In the genomic region with DNA sequence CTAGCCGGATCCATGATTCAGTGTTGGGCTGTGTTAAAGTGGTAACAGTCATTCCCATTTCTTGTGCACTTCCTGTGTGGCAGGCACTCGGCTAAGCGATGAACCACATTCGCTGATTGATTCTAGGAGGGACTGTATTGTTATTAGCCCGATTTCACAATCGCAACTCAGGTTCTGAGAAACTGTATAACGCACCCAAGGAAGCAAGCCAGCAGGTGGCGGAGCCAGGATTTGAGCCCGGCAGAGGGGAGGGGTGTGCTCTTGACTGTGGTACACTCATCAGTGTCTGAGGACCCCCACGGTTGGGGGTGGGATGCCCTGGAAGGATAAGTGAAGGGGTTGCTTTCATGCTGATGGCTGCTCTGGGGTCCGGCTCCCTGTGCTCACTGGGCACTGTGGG, we compare ENCODE assay signal across 16 cellular contexts. TPM values are rescaled to one million over a fixed set of nuclear protein-coding genes. Genes with fewer than 3 reads are reported as not detected.
DNase-seq lines count a peak whose midpoint lies in the region; ATAC-seq and TF ChIP-seq lines count a peak whose summit lies in the region.
"Had no signal": no experiment of that assay in that cellular context is flagged by ENCODE, and none has a peak within 500 bp of the region (broad histone marks: within the 10 kb centered on the region; RNA-seq: fewer than 3 reads in every experiment).

No MANE protein-coding gene starts in this region.

- ATAC-seq in HCT116 = peak; percentile 37; the same call in 1 of the 2 replicates

- intact Hi-C loops in HCT116 (cut with micrococcal nuclease) = no loop called here

- POLR2A ChIA-PET in HCT116 (lab: Charles Lee) = no interaction called here

- no TSS peak for BruUV-seq in HCT116 (replicated peaks; lab: Mats Ljungman, UMichigan)

- TF ChIP-seq POLR2A in HCT116 (IDR thresholded peaks at IDR 0.05; ENCODE audit: borderline replicate concordance, extremely low read depth, insufficient read depth, insufficient read length) = no peak

- no peak overlapping the region for H3K4me3 ChIP-seq in HCT116 (replicated peaks in 1 of 2; ENCODE audit: low read depth in 1 of 2, low read length in 2 of 2)
- no peak overlapping the region for H3K4me3 ChIP-seq in WERI-Rb-1 (ENCODE audit: low read depth, low read length)
- no peak overlapping the region for H3K4me3 ChIP-seq in osteoblast (ENCODE audit: insufficient read depth, low read length)
- H3K4me3 ChIP-seq: BLaER1, SJSA1 had no signal

- H3K4me3 Mint-ChIP-seq in endothelial cell (ENCODE audit: unreplicated experiment) = peak overlapping the region; percentile 49
- H3K4me3 Mint-ChIP-seq: IgD-negative memory B cell had no signal

- H3K79me2 ChIP-seq in HCT116 (ENCODE audit: insufficient read depth, low read length) = no peaks in the 10 kb centered on the region
- H3K79me2 ChIP-seq in osteoblast (ENCODE audit: insufficient read depth, low read length) = no peaks in the 10 kb centered on the region

- H3K4me2 ChIP-seq in HCT116 (ENCODE audit: low read length) (no peak overlapping the region), osteoblast (ENCODE audit: insufficient read depth, low read length) (no peak overlapping the region)
- H3K4me2 ChIP-seq: BLaER1 had no signal

- peaks cover 9 to 10% of the 10 kb centered on the region in 2 experiments; a peak in 2 of 4 replicates for H3K36me3 ChIP-seq in HCT116 (ENCODE audit: control insufficient read depth in 1 of 2, insufficient read depth in 2 of 2, low read length in 2 of 2)
- H3K36me3 ChIP-seq in WERI-Rb-1 = peaks cover 28% of the 10 kb centered on the region
- peaks cover 25% of the 10 kb centered on the region for H3K36me3 ChIP-seq in osteoblast (ENCODE audit: insufficient read depth, low read length)

- no peaks in the 10 kb centered on the region for H3K9me3 ChIP-seq in HCT116 (ENCODE audit: control insufficient read depth in 1 of 2, insufficient read depth in 1 of 2, low read depth in 1 of 2, low read length in 2 of 2)
- H3K9me3 ChIP-seq in WERI-Rb-1 (ENCODE audit: severe bottlenecking) = no peaks in the 10 kb centered on the region
- H3K9me3 ChIP-seq in osteoblast (ENCODE audit: low read depth, low read length) = no peaks in the 10 kb centered on the region
- H3K9me3 ChIP-seq: BLaER1, SJSA1 had no signal

- H2AFZ ChIP-seq in HCT116 (ENCODE audit: low read depth, low read length, poor library complexity, severe bottlenecking) (no peak overlapping the region), osteoblast (ENCODE audit: low read length) (no peak overlapping the region)

- H3K27me3 ChIP-seq in HCT116 (ENCODE audit: insufficient read depth, low read length) (no peaks in the 10 kb centered on the region), WERI-Rb-1 (ENCODE audit: insufficient read depth, low read depth, severe bottlenecking) (no peaks in the 10 kb centered on the region), osteoblast (ENCODE audit: insufficient read depth, low read length) (no peaks in the 10 kb centered on the region)
- H3K27me3 ChIP-seq: BLaER1, SJSA1 had no signal

- H3K9me3 Mint-ChIP-seq in endothelial cell (ENCODE audit: unreplicated experiment) = no peaks in the 10 kb centered on the region
- H3K9me3 Mint-ChIP-seq: IgD-negative memory B cell had no signal

- no peak overlapping the region for H3K27ac ChIP-seq in HCT116 (ENCODE audit: low read depth, low read length)
- H3K27ac ChIP-seq in WERI-Rb-1 = peak overlapping the region; percentile 58
- no peak overlapping the region for H3K27ac ChIP-seq in osteoblast (ENCODE audit: low read depth, low read length)
- H3K27ac ChIP-seq: BLaER1, SJSA1 had no signal

- no peaks in the 10 kb centered on the region for H3K4me1 ChIP-seq in HCT116 (ENCODE audit: control insufficient read depth in 1 of 2, insufficient read depth in 2 of 2, low read length in 2 of 2)
- no peaks in the 10 kb centered on the region for H3K4me1 ChIP-seq in osteoblast (ENCODE audit: insufficient read depth, low read length)
- H3K4me1 ChIP-seq: BLaER1, SJSA1 had no signal

- RAD21 ChIA-PET in HCT116 (lab: Charles Lee; ENCODE audit: low non-redundant PET in 1 of 2, low total read pairs in 2 of 2, uncharacterized antibody in 2 of 2, unreplicated experiment in 2 of 2) = no interaction called here

- CTCF ChIA-PET in HCT116 (lab: Charles Lee) = no interaction called here

- no peaks in the 10 kb centered on the region for H3K4me1 Mint-ChIP-seq in endothelial cell (ENCODE audit: unreplicated experiment)

- TF ChIP-seq CTCF in HCT116 (IDR thresholded peaks at IDR 0.05 in 2 of 3, conservative IDR thresholded peaks at IDR 0.05 in 1 of 3; ENCODE audit: borderline replicate concordance in 1 of 3, insufficient read depth in 1 of 3, low read depth in 2 of 3, low read length in 2 of 3) (0 out of 6 replicates have a peak, but pooled peaks of 1 of the 3 experiments have one; percentile 8), WERI-Rb-1 (IDR thresholded peaks at IDR 0.05; ENCODE audit: low read depth, low read length) (peak; percentile 43; the same call in 1 of the 2 replicates), endothelial cell (IDR thresholded peaks at IDR 0.05; ENCODE audit: unreplicated experiment) (no peak), osteoblast (IDR thresholded peaks at IDR 0.05; ENCODE audit: extremely low read depth, low read depth, low read length) (no peak)

- no peak overlapping the region for H3K27ac Mint-ChIP-seq in endothelial cell (ENCODE audit: unreplicated experiment)
- H3K27ac Mint-ChIP-seq: IgD-negative memory B cell had no signal

- TF ChIP-seq RAD21 in HCT116 (IDR thresholded peaks at IDR 0.05; ENCODE audit: low read depth) = no peak

- H3K27me3 Mint-ChIP-seq in endothelial cell (ENCODE audit: unreplicated experiment) = peaks cover 3% of the 10 kb centered on the region
- H3K27me3 Mint-ChIP-seq: IgD-negative memory B cell had no signal

- H3K9ac ChIP-seq in HCT116 (ENCODE audit: low read length) = no peak overlapping the region
- H3K9ac ChIP-seq: BLaER1 had no signal

- H4K20me1 ChIP-seq in HCT116 (ENCODE audit: insufficient read depth) = no peaks in the 10 kb centered on the region
- H4K20me1 ChIP-seq in osteoblast (ENCODE audit: insufficient read depth, low read length) = no peaks in the 10 kb centered on the region
- H4K20me1 ChIP-seq: BLaER1 had no signal

- no peaks in the 10 kb centered on the region for H3K9me2 ChIP-seq in HCT116 (ENCODE audit: insufficient read depth)

- peaks cover 25% of the 10 kb centered on the region for H3K36me3 Mint-ChIP-seq in endothelial cell (ENCODE audit: low read depth, unreplicated experiment)
- H3K36me3 Mint-ChIP-seq: IgD-negative memory B cell had no signal

- DNase-seq in HCT116 (ENCODE audit: low read depth, low spot score) = no peak
- peak; percentile 40 for DNase-seq in WERI-Rb-1
- no peak for DNase-seq in endothelial cell (ENCODE audit: low spot score)
- peak; percentile 80 for DNase-seq in osteoblast (ENCODE audit: insufficient read length, low spot score, missing footprints)
- no peak for DNase-seq in GF-D8 (lab: John Stamatoyannopoulos, UW)
- no peak for DNase-seq in NCI-H1417 (lab: John Stamatoyannopoulos, UW)
- DNase-seq in EL = no peak
- DNase-seq: DMS 273 treated with DMSO at 0.1 percent for 48 hours, MV-4-11, NCI-H1436, NCI-H2029 treated with DMSO at 0.1 percent for 48 hours, NCI-H226, NCI-H526 had no signal

TF ChIP-seq in HCT116, 20 proteins besides CTCF, POLR2A, EP300 and RAD21:
- TF ChIP-seq, protein P1, sequence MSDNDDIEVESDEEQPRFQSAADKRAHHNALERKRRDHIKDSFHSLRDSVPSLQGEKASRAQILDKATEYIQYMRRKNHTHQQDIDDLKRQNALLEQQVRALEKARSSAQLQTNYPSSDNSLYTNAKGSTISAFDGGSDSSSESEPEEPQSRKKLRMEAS (IDR thresholded peaks at IDR 0.05) = no peak
- TF ChIP-seq JUND (IDR thresholded peaks at IDR 0.05) (no peak), EZH2phosphoT487 (IDR thresholded peaks at IDR 0.05; ENCODE audit: borderline replicate concordance) (no peak), EGR1 (IDR thresholded peaks at IDR 0.05; ENCODE audit: low read depth) (no peak), POLR2AphosphoS5 (IDR thresholded peaks at IDR 0.05; ENCODE audit: low read depth, low read length) (no peak), FOSL1 (IDR thresholded peaks at IDR 0.05; ENCODE audit: low read depth) (no peak), CEBPB (IDR thresholded peaks at IDR 0.05; ENCODE audit: low read depth) (no peak), ZFX (IDR thresholded peaks at IDR 0.05) (no peak), SIN3A (IDR thresholded peaks at IDR 0.05; ENCODE audit: low read depth) (no peak), ZNF274 (IDR thresholded peaks at IDR 0.05; ENCODE audit: low read depth, low read length) (no peak), ELF1 (IDR thresholded peaks at IDR 0.05; ENCODE audit: borderline replicate concordance, low read depth) (no peak), TCF7L2 (IDR thresholded peaks at IDR 0.05; ENCODE audit: borderline replicate concordance, extremely low read depth, insufficient read depth, insufficient read length) (no peak), YY1 (IDR thresholded peaks at IDR 0.05; ENCODE audit: extremely low read depth, insufficient replicate concordance, low read depth, low read length) (no peak), CBX3 (IDR thresholded peaks at IDR 0.05; ENCODE audit: low read depth) (no peak), SRF (IDR thresholded peaks at IDR 0.05; ENCODE audit: low read depth) (no peak)
- TF ChIP-seq, protein P2, sequence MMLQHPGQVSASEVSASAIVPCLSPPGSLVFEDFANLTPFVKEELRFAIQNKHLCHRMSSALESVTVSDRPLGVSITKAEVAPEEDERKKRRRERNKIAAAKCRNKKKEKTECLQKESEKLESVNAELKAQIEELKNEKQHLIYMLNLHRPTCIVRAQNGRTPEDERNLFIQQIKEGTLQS (IDR thresholded peaks at IDR 0.05) = no peak

RNA-seq across cellular contexts. Expression of a gene that starts 34.7 kb away (rescaled TPM):
- total RNA-seq in HCT116 (2021; ENCODE audit: unreplicated experiment) (25.9 TPM), endothelial cell (ENCODE audit: unreplicated experiment) (22.6 TPM), osteoblast (12.3 and 13.0 TPM in 2 replicates)
- 21.0 and 23.3 TPM in 2 replicates for polyA plus RNA-seq in HCT116 (2012)

RNA-seq across cellular contexts. Expression of a gene that starts 34.8 kb away (rescaled TPM):
- total RNA-seq in HCT116 (2021; ENCODE audit: unreplicated experiment) (2,679 TPM), endothelial cell (ENCODE audit: unreplicated experiment) (1,208 TPM), osteoblast (1,103 and 1,259 TPM in 2 replicates)
- polyA plus RNA-seq in HCT116 (2012) = 5,001 and 5,019 TPM in 2 replicates

Comparison
In these comparisons a context has a peak if more than half of its experiments do, and no peak if none do; other contexts are left out.
1. DNase-seq: peak in WERI-Rb-1 (single experiment) and osteoblast (single experiment); none in HCT116 (single experiment), endothelial cell (single experiment), GF-D8 (single experiment), NCI-H1417 (0 of 3) and EL (single experiment).